ENCODE assay signal across 24 cellular contexts in the genomic region with DNA sequence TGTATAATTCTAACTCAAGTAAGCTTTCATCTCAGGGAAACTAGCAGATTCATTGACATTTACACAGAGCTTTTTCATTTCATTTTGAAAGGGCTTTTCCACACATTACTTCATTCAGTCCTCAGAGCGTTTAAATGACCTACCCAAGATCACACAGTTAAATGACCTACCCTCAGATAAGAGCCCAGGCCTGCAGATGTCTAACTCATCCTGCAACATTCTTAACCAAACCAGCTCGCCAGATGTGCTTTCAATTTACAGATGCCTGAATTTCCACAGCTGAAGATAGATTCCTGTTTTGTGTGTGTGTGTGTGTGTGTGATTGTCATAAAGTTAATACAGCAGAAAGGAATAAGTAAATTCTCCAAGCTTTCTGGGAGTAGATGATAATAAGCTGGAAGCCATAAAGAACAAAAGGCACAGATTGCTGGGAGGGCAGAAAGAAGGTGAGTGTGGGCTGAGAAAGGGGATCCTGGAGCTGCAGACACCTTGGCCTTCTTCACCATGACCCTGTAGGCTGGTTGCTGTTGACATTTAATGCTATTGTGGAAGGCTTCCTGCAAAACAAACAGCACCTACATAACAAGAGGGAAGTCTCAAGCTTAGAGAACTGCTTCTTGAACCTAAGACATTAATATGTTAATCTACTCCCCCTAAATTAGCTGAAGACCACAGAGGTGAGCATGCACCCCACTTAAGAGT.
"Had no signal": no experiment of that assay in that cellular context is flagged by ENCODE, and none has a peak within 500 bp of the region (broad histone marks: within the 10 kb centered on the region; RNA-seq: fewer than 3 reads in every experiment).

No MANE protein-coding gene starts in this region.

- H3K9me3 ChIP-seq: body of pancreas, MG63, Peyer's patch had no signal

- H3K4me3 ChIP-seq: body of pancreas, MG63, Peyer's patch had no signal

- H3K36me3 Mint-ChIP-seq: activated CD4-positive, alpha-beta memory T cell treated with anti-CD3 and anti-CD28 coated beads for 36 hours; activated naive CD8-positive, alpha-beta T cell had no signal

- H3K27me3 ChIP-seq: body of pancreas, MG63, Peyer's patch had no signal

- ATAC-seq: activated T-cell treated with anti-CD3 and anti-CD28 coated beads, Interleukin-2, amount 50 U/mL, for 4 hours; body of pancreas; T-helper 17 cell had no signal

- H3K27ac Mint-ChIP-seq: activated B cell treated with CpG ODN at 0.5 μM for 24 hours; activated CD4-positive, alpha-beta memory T cell treated with anti-CD3 and anti-CD28 coated beads for 36 hours; activated CD4-positive, alpha-beta T cell treated with anti-CD3 and anti-CD28 coated beads, Interleukin-2, amount 10 ng/mL, durations not matched to agents 7 days and 5 days; activated naive CD4-positive, alpha-beta T cell treated with anti-CD3 and anti-CD28 coated beads for 36 hours; activated naive CD8-positive, alpha-beta T cell; T-helper 17 cell had no signal

- H3K36me3 ChIP-seq: MG63, Peyer's patch had no signal

- H3K9me3 Mint-ChIP-seq: activated B cell treated with CpG ODN at 0.5 μM for 24 hours; activated CD4-positive, alpha-beta memory T cell treated with anti-CD3 and anti-CD28 coated beads for 36 hours; activated CD4-positive, alpha-beta T cell treated with anti-CD3 and anti-CD28 coated beads, Interleukin-2, amount 10 ng/mL, durations not matched to agents 7 days and 5 days; activated naive CD4-positive, alpha-beta T cell treated with anti-CD3 and anti-CD28 coated beads for 36 hours; activated T-cell treated with anti-CD3 and anti-CD28 coated beads, Interleukin-2, amount 50 U/mL, for 4 hours had no signal

- H3K27ac ChIP-seq: body of pancreas, Peyer's patch, RWPE1 had no signal

- H3K4me1 ChIP-seq: body of pancreas, Peyer's patch had no signal

- H3K27me3 Mint-ChIP-seq: activated B cell treated with CpG ODN at 0.5 μM for 24 hours; activated CD4-positive, alpha-beta T cell treated with anti-CD3 and anti-CD28 coated beads, Interleukin-2, amount 10 ng/mL, durations not matched to agents 7 days and 5 days; activated naive CD8-positive, alpha-beta T cell had no signal

- H3K4me1 Mint-ChIP-seq: activated B cell treated with CpG ODN at 0.5 μM for 24 hours; activated CD4-positive, alpha-beta T cell treated with anti-CD3 and anti-CD28 coated beads, Interleukin-2, amount 10 ng/mL, durations not matched to agents 7 days and 5 days; T-helper 17 cell had no signal

- H3K4me3 Mint-ChIP-seq: activated B cell treated with CpG ODN at 0.5 μM for 24 hours; activated CD4-positive, alpha-beta memory T cell treated with anti-CD3 and anti-CD28 coated beads for 36 hours; activated CD4-positive, alpha-beta T cell treated with anti-CD3 and anti-CD28 coated beads, Interleukin-2, amount 10 ng/mL, durations not matched to agents 7 days and 5 days; activated naive CD4-positive, alpha-beta T cell treated with anti-CD3 and anti-CD28 coated beads for 36 hours; activated naive CD8-positive, alpha-beta T cell; activated T-cell treated with anti-CD3 and anti-CD28 coated beads, Interleukin-2, amount 50 U/mL, for 4 hours; T-helper 17 cell had no signal

- DNase-seq: activated B cell treated with CpG ODN at 0.5 μM for 24 hours; activated CD4-positive, alpha-beta memory T cell treated with anti-CD3 and anti-CD28 coated beads for 36 hours; activated CD4-positive, alpha-beta T cell treated with anti-CD3 and anti-CD28 coated beads, Interleukin-2, amount 10 ng/mL, durations not matched to agents 7 days and 5 days; activated CD8-positive, alpha-beta memory T cell treated with anti-CD3 and anti-CD28 coated beads for 24 hours; activated gamma-delta T cell; activated naive CD4-positive, alpha-beta T cell treated with anti-CD3 and anti-CD28 coated beads for 36 hours; activated T-cell treated with anti-CD3 and anti-CD28 coated beads, Interleukin-2, amount 50 U/mL, for 4 hours; aorta; body of pancreas; MG63; MV-4-11; NCI-H1092 treated with DMSO at 0.1 percent for 48 hours; NCI-H1436; NCI-H1694 treated with DMSO at 0.1 percent for 48 hours; NCI-H2029 treated with DMSO at 0.1 percent for 48 hours; NCI-H510A treated with DMSO at 0.1 percent for 48 hours; NCI-H69; NK-92 treated with Interleukin-12 subunit alpha and Interleukin-12 subunit beta, amount 100 ng/mL, for 24 hours; Peyer's patch; SHP77 treated with DMSO at 0.1 percent for 48 hours; T-helper 17 cell; T-helper 9 cell had no signal
